ENCODE assay signal across 10 cellular contexts in the genomic region with DNA sequence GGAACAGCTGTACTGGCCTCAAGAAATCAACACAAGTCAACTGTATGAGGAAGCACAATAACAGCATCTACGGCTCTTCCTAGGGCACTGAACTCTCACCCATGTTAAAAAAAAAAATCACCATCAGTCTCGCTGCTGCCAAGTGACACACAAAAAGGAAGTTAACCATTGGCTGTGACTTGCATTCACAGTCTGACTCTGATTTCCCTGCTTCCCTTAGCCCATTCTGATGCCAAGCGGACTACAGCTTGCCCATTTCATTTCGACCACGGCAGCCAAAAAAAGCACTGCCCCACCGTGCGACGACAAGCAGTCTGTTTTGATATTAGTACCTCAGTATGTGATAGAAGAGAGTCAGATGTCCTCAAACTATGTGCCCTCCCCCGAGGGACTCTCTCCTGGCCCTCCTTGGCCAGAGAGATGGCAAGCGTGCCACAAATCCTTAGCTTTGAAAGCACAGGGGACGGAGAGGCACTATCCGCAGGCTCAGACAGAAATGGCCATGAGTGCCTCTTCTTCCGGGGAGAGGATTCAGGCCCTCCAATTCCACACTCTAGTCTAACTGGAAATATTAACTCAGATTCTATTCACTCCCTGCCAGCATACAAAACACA.
DNase-seq lines count a peak whose midpoint lies in the region; ATAC-seq lines count a peak whose summit lies in the region.
"Had no signal": no experiment of that assay in that cellular context is flagged by ENCODE, and none has a peak within 500 bp of the region (broad histone marks: within the 10 kb centered on the region; RNA-seq: fewer than 3 reads in every experiment).

No MANE protein-coding gene starts in this region.

- peak overlapping the region; percentile 57 for H3K27ac ChIP-seq in rectal smooth muscle tissue (ENCODE audit: low read depth, low read length)

- H3K36me3 ChIP-seq in rectal smooth muscle tissue (ENCODE audit: control insufficient read depth, insufficient read depth, low read length): no peaks in the 10 kb centered on the region

- no peak overlapping the region for H3K4me3 ChIP-seq in rectal smooth muscle tissue (ENCODE audit: low read length)

- intact Hi-C loops in head of caudate nucleus (cut with DNase I): loop anchor here (5.0 kb wide), 1 partner anchor 249 kb away; the partner anchor contains the start of gene TCF4

- peak; percentile 21 for DNase-seq in NOMO-1 treated with dmso at 0.1 percent for 144 hours (lab: John Stamatoyannopoulos, UW; ENCODE audit: unreplicated experiment)
- peak in 38 of 42 donors; percentile 18 to 78 (median 50) for DNase-seq in head of caudate nucleus
- no peak for DNase-seq in DMS114 treated with DMSO at 0.1 percent for 48 hours (lab: John Stamatoyannopoulos, UW; ENCODE audit: unreplicated experiment)
- no peak for DNase-seq in AML-193 (lab: John Stamatoyannopoulos, UW)
- DNase-seq in activated CD4-positive, alpha-beta T cell treated with anti-CD3 and anti-CD28 coated beads for 4 hours: no peak
- DNase-seq: activated CD4-positive, alpha-beta T cell treated with anti-CD3 and anti-CD28 coated beads for 1 hour; NCI-H187 treated with DMSO at 0.1 percent for 48 hours had no signal

- no peak overlapping the region for H3K9ac ChIP-seq in rectal smooth muscle tissue (ENCODE audit: low read length)

- ATAC-seq in GM18858 (IDR thresholded peaks at IDR 0.05; ENCODE audit: unreplicated experiment) (peak; percentile 67), HG03045 (IDR thresholded peaks at IDR 0.05; ENCODE audit: unreplicated experiment) (no peak)

- H3K27me3 ChIP-seq in rectal smooth muscle tissue (ENCODE audit: control insufficient read depth, insufficient read depth, low read length): no peaks in the 10 kb centered on the region

- H3K4me1 ChIP-seq in rectal smooth muscle tissue (ENCODE audit: control insufficient read depth, insufficient read depth, low read length): peaks cover 2% of the 10 kb centered on the region

Comparison
In these comparisons a context has a peak if more than half of its experiments do, and no peak if none do; other contexts are left out.
1. DNase-seq: peak in NOMO-1 treated with dmso at 0.1 percent for 144 hours (single experiment) and head of caudate nucleus (38 of 42); none in DMS114 treated with DMSO at 0.1 percent for 48 hours (single experiment), AML-193 (0 of 2) and activated CD4-positive, alpha-beta T cell treated with anti-CD3 and anti-CD28 coated beads for 4 hours (0 of 2).